Comparison of ENCODE assay signal across 2 cellular contexts in genomic region chr6:162056061-162056460, GRCh38.
TF ChIP-seq lines count a peak whose summit lies in the region.

No MANE protein-coding gene starts in this region.

TF ChIP-seq in A549, 52 proteins besides CTCF, POLR2A, EP300 and RAD21 (continued from another document):
- no peak for TF ChIP-seq BCL3 (IDR thresholded peaks at IDR 0.05)

TF ChIP-seq in IMR-90, 13 proteins besides CTCF, POLR2A, EP300 and RAD21 (continued from another document):
- TF ChIP-seq, protein P1, sequence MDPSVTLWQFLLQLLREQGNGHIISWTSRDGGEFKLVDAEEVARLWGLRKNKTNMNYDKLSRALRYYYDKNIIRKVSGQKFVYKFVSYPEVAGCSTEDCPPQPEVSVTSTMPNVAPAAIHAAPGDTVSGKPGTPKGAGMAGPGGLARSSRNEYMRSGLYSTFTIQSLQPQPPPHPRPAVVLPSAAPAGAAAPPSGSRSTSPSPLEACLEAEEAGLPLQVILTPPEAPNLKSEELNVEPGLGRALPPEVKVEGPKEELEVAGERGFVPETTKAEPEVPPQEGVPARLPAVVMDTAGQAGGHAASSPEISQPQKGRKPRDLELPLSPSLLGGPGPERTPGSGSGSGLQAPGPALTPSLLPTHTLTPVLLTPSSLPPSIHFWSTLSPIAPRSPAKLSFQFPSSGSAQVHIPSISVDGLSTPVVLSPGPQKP (IDR thresholded peaks at IDR 0.05; ENCODE audit: borderline replicate concordance, low read depth, low read length): no peak
- TF ChIP-seq SMC3 (IDR thresholded peaks at IDR 0.05; ENCODE audit: low read depth, low read length): no peak
- TF ChIP-seq FOS (IDR thresholded peaks at IDR 0.05; ENCODE audit: low read depth, low read length): no peak
- TF ChIP-seq USF2 (IDR thresholded peaks at IDR 0.05; ENCODE audit: low read depth, low read length): no peak
- TF ChIP-seq RCOR1 (IDR thresholded peaks at IDR 0.05; ENCODE audit: insufficient replicate concordance, low read length): no peak
- no peak for TF ChIP-seq MXI1 (IDR thresholded peaks at IDR 0.05; ENCODE audit: borderline replicate concordance, low read depth, low read length)
- TF ChIP-seq BHLHE40 (IDR thresholded peaks at IDR 0.05; ENCODE audit: low read depth, low read length): no peak
- no peak for TF ChIP-seq MAFK (IDR thresholded peaks at IDR 0.05; ENCODE audit: low read depth, low read length)
- no peak for TF ChIP-seq NFE2L2 (IDR thresholded peaks at IDR 0.05; ENCODE audit: low read depth, low read length)
